7 cellular contexts compared by ENCODE assay signal in the genomic region with DNA sequence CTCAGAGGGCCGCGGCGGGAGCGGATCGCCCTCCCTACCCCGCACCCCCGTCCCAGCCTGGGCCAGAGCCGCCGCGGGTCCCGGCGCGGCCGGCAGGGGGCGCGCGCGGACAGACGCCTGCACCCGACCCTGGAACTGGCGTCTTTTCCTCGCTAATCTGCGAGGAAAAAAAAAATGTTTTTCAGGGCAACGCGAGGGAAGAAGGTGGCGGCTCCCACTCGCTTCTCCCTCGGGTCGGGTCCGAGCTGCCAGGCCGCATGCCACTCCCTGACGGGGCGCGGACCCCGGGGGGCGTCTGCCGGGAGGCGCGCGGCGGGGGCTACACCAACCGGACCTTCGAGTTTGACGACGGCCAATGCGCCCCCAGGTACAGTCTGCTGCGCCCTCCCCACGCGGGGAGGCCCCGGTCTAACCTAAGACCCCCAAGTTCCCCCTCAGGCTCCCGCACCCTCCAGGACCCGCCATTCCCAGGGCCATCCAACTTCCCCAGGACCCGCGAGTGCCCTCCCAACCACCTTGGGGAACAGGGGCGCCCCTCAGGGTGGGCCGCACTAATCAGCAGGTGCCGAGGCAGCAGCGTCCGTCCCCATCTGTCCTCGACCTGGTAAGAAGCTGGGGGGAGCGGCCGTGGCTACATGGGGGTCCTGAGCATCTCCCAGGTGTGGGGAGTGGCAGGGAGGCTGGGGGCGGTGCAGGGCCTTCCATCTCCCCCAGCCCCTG. TPM values are rescaled to one million over a fixed set of nuclear protein-coding genes. Genes with fewer than 3 reads are reported as not detected.
DNase-seq lines count a peak whose midpoint lies in the region; ATAC-seq and TF ChIP-seq lines count a peak whose summit lies in the region.

Gene KCNT1, plus strand, starts transcription at position 184 of the 720 bp plus-strand sequence. Its CDS starts 74 bp downstream, at position 258.

- H3K9me3 ChIP-seq in Loucy (ENCODE audit: insufficient read depth, low read depth, low read length), result no peaks in the 10 kb centered on the region
- H3K9me3 ChIP-seq in lower lobe of right lung, result no peaks in the 10 kb centered on the region

- no peaks in the 10 kb centered on the region for H3K9me2 ChIP-seq in Loucy (replicated peaks; ENCODE audit: low read depth, low read length)

- H4K20me1 ChIP-seq in Loucy (ENCODE audit: insufficient read depth, low read length, poor library complexity, severe bottlenecking), result no peaks in the 10 kb centered on the region

- no peak within 1 kb of the TSS for H2AFZ ChIP-seq in Loucy (ENCODE audit: low read length)

- H3K27me3 ChIP-seq in Loucy (ENCODE audit: insufficient read depth, low read length, poor library complexity, severe bottlenecking), result no peaks in the 10 kb centered on the region
- H3K27me3 ChIP-seq in lower lobe of right lung (ENCODE audit: low read depth), result peaks cover 62% of the 10 kb centered on the region

- H3F3A ChIP-seq in Loucy (ENCODE audit: low read depth), result no peaks in the 10 kb centered on the region

- no peak within 1 kb of the TSS for H3K27ac ChIP-seq in lower lobe of right lung

- no peak within 1 kb of the TSS for H3K9ac ChIP-seq in Loucy (ENCODE audit: low read depth, low read length, poor library complexity, severe bottlenecking)

- TF ChIP-seq CTCF in Loucy (conservative IDR thresholded peaks at IDR 0.05; ENCODE audit: low read length), result peak; percentile 73
- peak; percentile 44 for TF ChIP-seq CTCF in choroid plexus epithelial cell (conservative IDR thresholded peaks at IDR 0.05; ENCODE audit: low read depth, low read length)
- TF ChIP-seq CTCF in lower lobe of right lung (IDR thresholded peaks at IDR 0.05), result peak; percentile 91

- H3K36me3 ChIP-seq in Loucy (ENCODE audit: insufficient read depth, low read length), result no peaks in the 10 kb centered on the region
- no peaks in the 10 kb centered on the region for H3K36me3 ChIP-seq in lower lobe of right lung

- intact Hi-C loops in lower lobe of right lung (cut with DNase I), result no loop called here

- DNase-seq in GDM1 (lab: John Stamatoyannopoulos, UW) (peak; percentile 19), choroid plexus epithelial cell (ENCODE audit: low read depth) (peak; percentile 38), lower lobe of right lung (no peak), GF-D8 (lab: John Stamatoyannopoulos, UW) (no peak)
- DNase-seq in activated CD4-positive, alpha-beta T cell treated with anti-CD3 and anti-CD28 coated beads for 1 hour, result peak; percentile 26
- peak; percentile 26 for DNase-seq in stimulated activated CD8-positive, alpha-beta memory T cell treated with anti-CD3 and anti-CD28 coated beads, Interleukin-2, amount 100 ng/mL, for 1 hour (ENCODE audit: low read depth in 2 of 2)

- H3K4me1 ChIP-seq in Loucy (ENCODE audit: insufficient read depth, low read length, poor library complexity, severe bottlenecking) (no peaks in the 10 kb centered on the region), lower lobe of right lung (peaks cover 12% of the 10 kb centered on the region)

- no peak within 1 kb of the TSS for H3K4me3 ChIP-seq in Loucy (ENCODE audit: low read length, poor library complexity, severe bottlenecking)
- no peak within 1 kb of the TSS for H3K4me3 ChIP-seq in choroid plexus epithelial cell (ENCODE audit: low read depth, low read length)
- no peak within 1 kb of the TSS for H3K4me3 ChIP-seq in lower lobe of right lung

- ATAC-seq in lower lobe of right lung, result peak; percentile 58 to 62

- no peaks in the 10 kb centered on the region for H3K79me2 ChIP-seq in Loucy (ENCODE audit: insufficient read depth, low read length)

- H3K4me2 ChIP-seq in Loucy (ENCODE audit: low read depth, low read length, poor library complexity, severe bottlenecking), result no peak within 1 kb of the TSS

RNA-seq across cellular contexts. Expression of gene KCNT1, which starts in this region (rescaled TPM):
- 0.35 TPM for total RNA-seq in lower lobe of right lung

Comparison
In these comparisons a context has a peak if more than half of its experiments do, and no peak if none do; other contexts are left out.
1. Peak in ATAC-seq in lower lobe of right lung; RNA of the gene not detected or under 1 TPM.
2. DNase-seq: peak in GDM1 (single experiment), activated CD4-positive, alpha-beta T cell treated with anti-CD3 and anti-CD28 coated beads for 1 hour (single experiment), choroid plexus epithelial cell (single experiment) and stimulated activated CD8-positive, alpha-beta memory T cell treated with anti-CD3 and anti-CD28 coated beads, Interleukin-2, amount 100 ng/mL, for 1 hour (2 of 2); none in lower lobe of right lung (single experiment) and GF-D8 (single experiment).
3. Peak in every context shown above with its lines, with median percentiles within 50 percentile points of each other: CTCF ChIP-seq.